In genomic region chr3:22322861-22323260, GRCh38 we compare ENCODE assay signal across 1 cellular context.
TF ChIP-seq lines count a peak whose summit lies in the region.

No MANE protein-coding gene starts in this region.

TF ChIP-seq in H1, 55 proteins besides CTCF, POLR2A, EP300 and RAD21:
- no peak for TF ChIP-seq NANOG (IDR thresholded peaks at IDR 0.05; ENCODE audit: insufficient read depth, low read depth, low read length, poor library complexity, severe bottlenecking)
- TF ChIP-seq SIX5 (IDR thresholded peaks at IDR 0.05; ENCODE audit: low read depth, low read length): no peak
- no peak for TF ChIP-seq SAP30 (IDR thresholded peaks at IDR 0.05; ENCODE audit: insufficient read depth, insufficient replicate concordance, low read length)
- TF ChIP-seq JUND (IDR thresholded peaks at IDR 0.05; ENCODE audit: low read length): no peak
- no peak for TF ChIP-seq EZH2 (IDR thresholded peaks at IDR 0.05; ENCODE audit: low read depth, low read length, severe bottlenecking)
- no peak for TF ChIP-seq KDM1A (IDR thresholded peaks at IDR 0.05; ENCODE audit: borderline replicate concordance, low read length)
- TF ChIP-seq BACH1 (IDR thresholded peaks at IDR 0.05; ENCODE audit: low read length): no peak
- no peak for TF ChIP-seq HDAC2 (IDR thresholded peaks at IDR 0.05; ENCODE audit: borderline replicate concordance in 1 of 2, low read depth in 2 of 2, low read length in 2 of 2)
- no peak for TF ChIP-seq ASH2L (IDR thresholded peaks at IDR 0.05; ENCODE audit: low read length)
